ENCODE assay signal across 1 cellular context in genomic region chr1:186375152-186375928, GRCh38.
TF ChIP-seq lines count a peak whose summit lies in the region.

Gene ODR4 (plus strand): TSS chr1:186375838. CDS start chr1:186379786, 3,948 bp downstream.
Gene TPR (minus strand): TSS chr1:186375253. CDS start chr1:186375028, 225 bp downstream.

TF ChIP-seq in K562, 482 proteins besides CTCF, POLR2A, EP300 and RAD21 (continued from another document and continues in another):
- TF ChIP-seq SMAD1 (IDR thresholded peaks at IDR 0.05; ENCODE audit: low read depth, low read length, partially characterized antibody) (peak; percentile 70), NFRKB (IDR thresholded peaks at IDR 0.05; ENCODE audit: low read depth) (peak; percentile 82; the same call in 1 of the 2 replicates), GMEB1 (CRISPR knock-in tag; IDR thresholded peaks at IDR 0.05) (peak; percentile 78), SMAD4 (CRISPR knock-in tag; conservative IDR thresholded peaks at IDR 0.05) (peak; percentile 85), ZBTB17 (CRISPR knock-in tag; IDR thresholded peaks at IDR 0.05) (no peak), ZBED1 (IDR thresholded peaks at IDR 0.05) (no peak; the same call in 1 of the 2 replicates), ZKSCAN1 (IDR thresholded peaks at IDR 0.05; ENCODE audit: low read depth, low read length) (0 out of 2 replicates have a peak, but pooled peaks have one; percentile 46), SP1 (CRISPR knock-in tag; IDR thresholded peaks at IDR 0.05) (peak; percentile 99), YY1 (IDR thresholded peaks at IDR 0.05; ENCODE audit: borderline replicate concordance in 1 of 3, control insufficient read depth in 1 of 3, extremely low read depth in 1 of 3, insufficient read depth in 3 of 3, insufficient read length in 1 of 3, insufficient replicate concordance in 2 of 3, low read depth in 1 of 3, low read length in 2 of 3) (peak; percentile 73 to 97 (median 95)), MXI1 (IDR thresholded peaks at IDR 0.05; ENCODE audit: low read depth, low read length) (peak; percentile 73), RAD51 (IDR thresholded peaks at IDR 0.05; ENCODE audit: borderline replicate concordance, low read depth) (no peak; the same call in 1 of the 2 replicates), POLR2G (IDR thresholded peaks at IDR 0.05; ENCODE audit: low read depth, low read length) (peak; percentile 96), ARID2 (IDR thresholded peaks at IDR 0.05) (peak; percentile 60; the same call in 1 of the 2 replicates), GATA2 (CRISPR knock-in tag; IDR thresholded peaks at IDR 0.05) (no peak), ARNT (IDR thresholded peaks at IDR 0.05) (peak; percentile 84 to 90), SMC3 (conservative IDR thresholded peaks at IDR 0.05; ENCODE audit: insufficient read depth, low read depth, low read length) (peak; percentile 53), ZNF407 (IDR thresholded peaks at IDR 0.05; ENCODE audit: low read depth) (peak; percentile 82), TBP (optimal IDR thresholded peaks at IDR 0.05; ENCODE audit: low read depth, low read length) (peak; percentile 77), GTF3C2 (IDR thresholded peaks at IDR 0.05; ENCODE audit: borderline replicate concordance, extremely low read depth, insufficient read length) (no peak), SMARCA5 (IDR thresholded peaks at IDR 0.05) (0 out of 2 replicates have a peak, but pooled peaks have one; percentile 74), RBFOX2 (IDR thresholded peaks at IDR 0.05; ENCODE audit: low read depth, low read length) (peak; percentile 96), NFE2 (IDR thresholded peaks at IDR 0.05; ENCODE audit: low read depth) (0 out of 2 replicates have a peak, but pooled peaks have one; percentile 3), PHF21A (IDR thresholded peaks at IDR 0.05; ENCODE audit: borderline replicate concordance, low read depth) (peak; percentile 98), CC2D1A (IDR thresholded peaks at IDR 0.05) (peak; percentile 87), ZNF24 (IDR thresholded peaks at IDR 0.05) (peak; percentile 83), HSF4 (CRISPR knock-in tag; IDR thresholded peaks at IDR 0.05; ENCODE audit: borderline replicate concordance) (no peak), HNRNPLL (IDR thresholded peaks at IDR 0.05; ENCODE audit: low read depth, low read length, poor library complexity, severe bottlenecking) (peak; percentile 72), ZNF143 (CRISPR knock-in tag; IDR thresholded peaks at IDR 0.05) (peak; percentile 90), RCOR1 (IDR thresholded peaks at IDR 0.05; ENCODE audit: borderline replicate concordance in 1 of 2, low read depth in 2 of 2, low read length in 2 of 2) (peak in 1 of 2 experiments; percentile 81; a peak in 3 of 4 replicates), TEAD1 (CRISPR knock-in tag; IDR thresholded peaks at IDR 0.05) (peak; percentile 55 to 82; a peak in 2 of 4 replicates), TAF9B (IDR thresholded peaks at IDR 0.05; ENCODE audit: partially characterized antibody) (no peak), TRIM28 (IDR thresholded peaks at IDR 0.05) (peak; percentile 82), CEBPG (CRISPR knock-in tag; IDR thresholded peaks at IDR 0.05) (no peak; the same call in 1 of the 2 replicates), CEBPG (tag; conservative IDR thresholded peaks at IDR 0.05 in 1 of 2, IDR thresholded peaks at IDR 0.05 in 1 of 2) (0 out of 4 replicates have a peak, but pooled peaks of 1 of the 2 experiments have one; percentile 6), POLR2H (tag; IDR thresholded peaks at IDR 0.05; ENCODE audit: low read depth) (peak; percentile 83), ZNF184 (CRISPR knock-in tag; IDR thresholded peaks at IDR 0.05) (no peak), ZBTB26 (CRISPR knock-in tag; IDR thresholded peaks at IDR 0.05) (peak; percentile 40; the same call in 1 of the 2 replicates)
- TF ChIP-seq, protein P1, sequence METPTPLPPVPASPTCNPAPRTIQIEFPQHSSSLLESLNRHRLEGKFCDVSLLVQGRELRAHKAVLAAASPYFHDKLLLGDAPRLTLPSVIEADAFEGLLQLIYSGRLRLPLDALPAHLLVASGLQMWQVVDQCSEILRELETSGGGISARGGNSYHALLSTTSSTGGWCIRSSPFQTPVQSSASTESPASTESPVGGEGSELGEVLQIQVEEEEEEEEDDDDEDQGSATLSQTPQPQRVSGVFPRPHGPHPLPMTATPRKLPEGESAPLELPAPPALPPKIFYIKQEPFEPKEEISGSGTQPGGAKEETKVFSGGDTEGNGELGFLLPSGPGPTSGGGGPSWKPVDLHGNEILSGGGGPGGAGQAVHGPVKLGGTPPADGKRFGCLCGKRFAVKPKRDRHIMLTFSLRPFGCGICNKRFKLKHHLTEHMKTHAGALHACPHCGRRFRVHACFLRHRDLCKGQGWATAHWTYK (CRISPR knock-in tag; IDR thresholded peaks at IDR 0.05) = peak; percentile 60; the same call in 1 of the 2 replicates
- TF ChIP-seq, protein P2, sequence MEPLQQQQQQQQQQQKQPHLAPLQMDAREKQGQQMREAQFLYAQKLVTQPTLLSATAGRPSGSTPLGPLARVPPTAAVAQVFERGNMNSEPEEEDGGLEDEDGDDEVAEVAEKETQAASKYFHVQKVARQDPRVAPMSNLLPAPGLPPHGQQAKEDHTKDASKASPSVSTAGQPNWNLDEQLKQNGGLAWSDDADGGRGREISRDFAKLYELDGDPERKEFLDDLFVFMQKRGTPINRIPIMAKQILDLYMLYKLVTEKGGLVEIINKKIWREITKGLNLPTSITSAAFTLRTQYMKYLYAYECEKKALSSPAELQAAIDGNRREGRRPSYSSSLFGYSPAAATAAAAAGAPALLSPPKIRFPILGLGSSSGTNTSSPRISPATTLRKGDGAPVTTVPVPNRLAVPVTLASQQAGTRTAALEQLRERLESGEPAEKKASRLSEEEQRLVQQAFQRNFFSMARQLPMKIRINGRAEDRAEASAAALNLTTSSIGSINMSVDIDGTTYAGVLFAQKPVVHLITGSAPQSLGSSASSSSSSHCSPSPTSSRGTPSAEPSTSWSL (CRISPR knock-in tag; IDR thresholded peaks at IDR 0.05; ENCODE audit: borderline replicate concordance) = no peak; the same call in 1 of the 2 replicates
- TF ChIP-seq, protein P3, sequence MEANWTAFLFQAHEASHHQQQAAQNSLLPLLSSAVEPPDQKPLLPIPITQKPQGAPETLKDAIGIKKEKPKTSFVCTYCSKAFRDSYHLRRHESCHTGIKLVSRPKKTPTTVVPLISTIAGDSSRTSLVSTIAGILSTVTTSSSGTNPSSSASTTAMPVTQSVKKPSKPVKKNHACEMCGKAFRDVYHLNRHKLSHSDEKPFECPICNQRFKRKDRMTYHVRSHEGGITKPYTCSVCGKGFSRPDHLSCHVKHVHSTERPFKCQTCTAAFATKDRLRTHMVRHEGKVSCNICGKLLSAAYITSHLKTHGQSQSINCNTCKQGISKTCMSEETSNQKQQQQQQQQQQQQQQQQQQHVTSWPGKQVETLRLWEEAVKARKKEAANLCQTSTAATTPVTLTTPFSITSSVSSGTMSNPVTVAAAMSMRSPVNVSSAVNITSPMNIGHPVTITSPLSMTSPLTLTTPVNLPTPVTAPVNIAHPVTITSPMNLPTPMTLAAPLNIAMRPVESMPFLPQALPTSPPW (CRISPR knock-in tag; IDR thresholded peaks at IDR 0.05) = peak; percentile 100
- TF ChIP-seq, protein P4, sequence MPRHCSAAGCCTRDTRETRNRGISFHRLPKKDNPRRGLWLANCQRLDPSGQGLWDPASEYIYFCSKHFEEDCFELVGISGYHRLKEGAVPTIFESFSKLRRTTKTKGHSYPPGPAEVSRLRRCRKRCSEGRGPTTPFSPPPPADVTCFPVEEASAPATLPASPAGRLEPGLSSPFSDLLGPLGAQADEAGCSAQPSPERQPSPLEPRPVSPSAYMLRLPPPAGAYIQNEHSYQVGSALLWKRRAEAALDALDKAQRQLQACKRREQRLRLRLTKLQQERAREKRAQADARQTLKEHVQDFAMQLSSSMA (CRISPR knock-in tag; IDR thresholded peaks at IDR 0.05) = peak; percentile 98
